In genomic region chrX:23782863-23783568, GRCh38 we compare ENCODE assay signal across 1 cellular context.
A peak's percentile ranks its signal among the peaks of the same experiment; 100 is the strongest.
TF ChIP-seq lines count a peak whose summit lies in the region.

Gene SAT1 (plus strand): TSS chrX:23783173. CDS start chrX:23783352, 179 bp downstream.

TF ChIP-seq in H1, 55 proteins besides CTCF, POLR2A, EP300 and RAD21:
- peak; percentile 92 for TF ChIP-seq POLR2AphosphoS5 (IDR thresholded peaks at IDR 0.05; ENCODE audit: low read depth, low read length)
- TF ChIP-seq ASH2L (IDR thresholded peaks at IDR 0.05; ENCODE audit: low read length): no peak
- TF ChIP-seq HDAC6 (IDR thresholded peaks at IDR 0.05; ENCODE audit: low read depth, low read length): no peak
- TF ChIP-seq MAFK (IDR thresholded peaks at IDR 0.05; ENCODE audit: low read depth, low read length): no peak
- peak; percentile 83 for TF ChIP-seq TAF1 (IDR thresholded peaks at IDR 0.05; ENCODE audit: low read depth, low read length)
- TF ChIP-seq SIX5 (IDR thresholded peaks at IDR 0.05; ENCODE audit: low read depth, low read length): no peak
- TF ChIP-seq SP2 (IDR thresholded peaks at IDR 0.05; ENCODE audit: low read length): no peak
- peak; percentile 49 for TF ChIP-seq KDM4A (IDR thresholded peaks at IDR 0.05; ENCODE audit: low read depth, low read length, severe bottlenecking)
- TF ChIP-seq SP1 (IDR thresholded peaks at IDR 0.05; ENCODE audit: low read depth, low read length): 0 out of 2 replicates have a peak, but pooled peaks have one; percentile 43
- no peak for TF ChIP-seq FOSL1 (IDR thresholded peaks at IDR 0.05; ENCODE audit: insufficient read depth, low read depth, low read length)
- peak; percentile 94 for TF ChIP-seq TBP (IDR thresholded peaks at IDR 0.05; ENCODE audit: low read depth, low read length)
- no peak for TF ChIP-seq TEAD4 (IDR thresholded peaks at IDR 0.05; ENCODE audit: low read depth, low read length)
- no peak for TF ChIP-seq BCL11A (IDR thresholded peaks at IDR 0.05; ENCODE audit: low read depth in 2 of 2, low read length in 2 of 2)
- TF ChIP-seq POU5F1 (IDR thresholded peaks at IDR 0.05; ENCODE audit: low read depth, low read length): no peak
- no peak for TF ChIP-seq KDM5A (IDR thresholded peaks at IDR 0.05; ENCODE audit: low read length)
- TF ChIP-seq EGR1 (IDR thresholded peaks at IDR 0.05; ENCODE audit: borderline replicate concordance, low read depth, low read length): no peak
- no peak for TF ChIP-seq RNF2 (IDR thresholded peaks at IDR 0.05; ENCODE audit: borderline replicate concordance, low read depth, low read length, missing control alignments, poor library complexity, severe bottlenecking)
- TF ChIP-seq KDM1A (IDR thresholded peaks at IDR 0.05; ENCODE audit: borderline replicate concordance, low read length): no peak
- TF ChIP-seq NRF1 (IDR thresholded peaks at IDR 0.05; ENCODE audit: low read depth, low read length): no peak
- no peak for TF ChIP-seq JUND (IDR thresholded peaks at IDR 0.05; ENCODE audit: low read length)
- TF ChIP-seq SIN3A (conservative IDR thresholded peaks at IDR 0.05 in 1 of 2, IDR thresholded peaks at IDR 0.05 in 1 of 2; ENCODE audit: low read depth in 1 of 2, low read length in 2 of 2): 0 out of 4 replicates have a peak, but pooled peaks of 1 of the 2 experiments have one; percentile 24
- TF ChIP-seq ZNF274 (IDR thresholded peaks at IDR 0.05; ENCODE audit: borderline replicate concordance, extremely low read depth, low read length): no peak
- TF ChIP-seq GABPA (IDR thresholded peaks at IDR 0.05; ENCODE audit: borderline replicate concordance, insufficient read depth, low read length): no peak
- no peak for TF ChIP-seq NANOG (IDR thresholded peaks at IDR 0.05; ENCODE audit: insufficient read depth, low read depth, low read length, poor library complexity, severe bottlenecking)
- TF ChIP-seq PHF8 (conservative IDR thresholded peaks at IDR 0.05; ENCODE audit: low read depth, low read length): peak; percentile 85
- no peak for TF ChIP-seq YY1 (IDR thresholded peaks at IDR 0.05; ENCODE audit: low read depth, low read length)
- TF ChIP-seq CBX8 (IDR thresholded peaks at IDR 0.05; ENCODE audit: borderline replicate concordance, low read depth, low read length): no peak
- TF ChIP-seq CTBP2 (IDR thresholded peaks at IDR 0.05; ENCODE audit: borderline replicate concordance, insufficient read depth, insufficient read length, low read length): no peak
- TF ChIP-seq EZH2 (IDR thresholded peaks at IDR 0.05; ENCODE audit: low read depth, low read length, severe bottlenecking): no peak
- no peak for TF ChIP-seq SP4 (IDR thresholded peaks at IDR 0.05; ENCODE audit: low read length)
- TF ChIP-seq BRCA1 (IDR thresholded peaks at IDR 0.05; ENCODE audit: low read depth, low read length): no peak
- TF ChIP-seq HDAC2 (IDR thresholded peaks at IDR 0.05; ENCODE audit: borderline replicate concordance in 1 of 2, low read depth in 2 of 2, low read length in 2 of 2): no peak
- TF ChIP-seq ATF3 (IDR thresholded peaks at IDR 0.05; ENCODE audit: insufficient read depth, low read depth, low read length): no peak
